In the genomic region with DNA sequence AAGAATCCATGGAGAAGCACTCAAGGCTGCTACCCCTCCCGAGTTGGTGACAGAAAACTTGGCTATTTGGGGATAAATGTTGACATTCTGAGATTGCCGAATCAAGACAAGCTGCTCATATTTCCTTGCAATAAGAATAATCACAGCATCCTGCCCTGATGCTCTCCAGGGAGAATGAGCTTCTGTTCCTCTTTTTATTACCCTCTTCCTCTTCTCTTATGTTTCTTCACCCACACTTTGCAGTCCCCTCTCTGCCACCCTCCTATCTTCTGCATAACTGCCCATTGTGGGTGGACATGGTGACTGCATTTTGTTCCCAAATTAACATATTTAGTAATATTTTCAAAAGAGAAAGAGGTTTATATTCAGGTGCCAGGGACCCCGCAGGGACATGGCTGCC, we compare ENCODE assay signal across 12 cellular contexts. TPM values are rescaled to one million over a fixed set of nuclear protein-coding genes. Genes with fewer than 3 reads are reported as not detected.
A peak's percentile ranks its signal among the peaks of the same experiment; 100 is the strongest.
DNase-seq lines count a peak whose midpoint lies in the region; ATAC-seq and TF ChIP-seq lines count a peak whose summit lies in the region.
"Had no signal": no experiment of that assay in that cellular context is flagged by ENCODE, and none has a peak within 500 bp of the region (broad histone marks: within the 10 kb centered on the region; RNA-seq: fewer than 3 reads in every experiment).

No MANE protein-coding gene starts in this region.

- no peak for TF ChIP-seq CTCF in chondrocyte (IDR thresholded peaks at IDR 0.05)
- no peak for TF ChIP-seq CTCF in neural progenitor cell (IDR thresholded peaks at IDR 0.05)

- no peaks in the 10 kb centered on the region for H3K4me1 Mint-ChIP-seq in chondrocyte (ENCODE audit: low read depth)
- peaks cover 14% of the 10 kb centered on the region for H3K4me1 Mint-ChIP-seq in neural progenitor cell

- no peaks in the 10 kb centered on the region for H3K27me3 ChIP-seq in neural progenitor cell

- H3K4me3 ChIP-seq in neural progenitor cell, result no peak overlapping the region

- H3K36me3 ChIP-seq in neural progenitor cell, result no peaks in the 10 kb centered on the region

- ATAC-seq in GM18519 (IDR thresholded peaks at IDR 0.05; ENCODE audit: low FRiP score, unreplicated experiment) (peak; percentile 38), GM21717 (IDR thresholded peaks at IDR 0.05; ENCODE audit: unreplicated experiment) (peak; percentile 77), HG03432 (IDR thresholded peaks at IDR 0.05; ENCODE audit: unreplicated experiment) (peak; percentile 77)
- ATAC-seq: activated T-cell treated with anti-CD3 and anti-CD28 coated beads, Interleukin-2, amount 50 U/mL, for 72 hours had no signal

- H3K27ac Mint-ChIP-seq in chondrocyte (ENCODE audit: unreplicated experiment) (no peak overlapping the region), neural progenitor cell (no peak overlapping the region)
- H3K27ac Mint-ChIP-seq: activated T-cell treated with anti-CD3 and anti-CD28 coated beads, Interleukin-2, amount 50 U/mL, for 72 hours had no signal

- H4K20me1 ChIP-seq in neural progenitor cell (ENCODE audit: low read depth), result no peaks in the 10 kb centered on the region

- H3K4me1 ChIP-seq in neural progenitor cell, result peaks cover 6% of the 10 kb centered on the region

- H3K4me2 ChIP-seq in neural progenitor cell, result no peak overlapping the region

- H3K27ac ChIP-seq in substantia nigra (ENCODE audit: low read depth, low read length, poor library complexity, severe bottlenecking), result no peak overlapping the region
- no peak overlapping the region for H3K27ac ChIP-seq in neural progenitor cell

- H3K9me3 Mint-ChIP-seq in chondrocyte (ENCODE audit: low read depth) (no peaks in the 10 kb centered on the region), neural progenitor cell (no peaks in the 10 kb centered on the region)
- H3K9me3 Mint-ChIP-seq: activated T-cell treated with anti-CD3 and anti-CD28 coated beads, Interleukin-2, amount 50 U/mL, for 72 hours had no signal

- H2AFZ ChIP-seq in neural progenitor cell (replicated peaks), result no peak overlapping the region

- DNase-seq in germinal center (ENCODE audit: low spot score) (peak; percentile 80), substantia nigra (lab: John Stamatoyannopoulos, UW) (no peak), chondrocyte (ENCODE audit: low spot score) (no peak), GM03348 (ENCODE audit: low spot score) (no peak), neural progenitor cell (ENCODE audit: low spot score) (no peak)
- DNase-seq: activated T-cell treated with anti-CD3 and anti-CD28 coated beads, Interleukin-2, amount 50 U/mL, for 72 hours; DND-41; NCI-H2081 treated with DMSO at 0.1 percent for 48 hours; T-helper 1 cell had no signal

- no peaks in the 10 kb centered on the region for H3K9me3 ChIP-seq in neural progenitor cell (ENCODE audit: low read depth)

- no peaks in the 10 kb centered on the region for H3K36me3 Mint-ChIP-seq in chondrocyte (ENCODE audit: low read depth)
- H3K36me3 Mint-ChIP-seq in neural progenitor cell, result no peaks in the 10 kb centered on the region

- no peak overlapping the region for H3K9ac ChIP-seq in neural progenitor cell

- no peaks in the 10 kb centered on the region for H3F3A ChIP-seq in neural progenitor cell (ENCODE audit: low read depth)

- H3K27me3 Mint-ChIP-seq in chondrocyte (ENCODE audit: low read depth) (peaks cover 11% of the 10 kb centered on the region), neural progenitor cell (ENCODE audit: insufficient read depth, low read depth) (peaks cover 7% of the 10 kb centered on the region)

- no peak overlapping the region for H3K4me3 Mint-ChIP-seq in chondrocyte (ENCODE audit: unreplicated experiment)
- H3K4me3 Mint-ChIP-seq in neural progenitor cell, result no peak overlapping the region
- H3K4me3 Mint-ChIP-seq: activated T-cell treated with anti-CD3 and anti-CD28 coated beads, Interleukin-2, amount 50 U/mL, for 72 hours had no signal

- no peaks in the 10 kb centered on the region for H3K79me2 ChIP-seq in neural progenitor cell (ENCODE audit: low read depth)

RNA-seq across cellular contexts. Expression of a gene that starts 11.9 kb away (rescaled TPM):
- total RNA-seq in chondrocyte (not detected in 3 replicates), neural progenitor cell (ENCODE audit: low replicate concordance) (not detected in 2 replicates)
- total RNA-seq: activated T-cell treated with anti-CD3 and anti-CD28 coated beads, Interleukin-2, amount 50 U/mL, for 72 hours had no signal

RNA-seq across cellular contexts. Expression of a gene that starts 50.4 kb away (rescaled TPM):
- total RNA-seq in chondrocyte, result 7.2 to 9.4 TPM (median 7.6 TPM) in 3 replicates
- total RNA-seq in neural progenitor cell (ENCODE audit: low replicate concordance), result 42.5 and 43.5 TPM in 2 replicates

RNA-seq across cellular contexts. Expression of a gene that starts 50.7 kb away (rescaled TPM):
- total RNA-seq in chondrocyte (20.1 to 21.0 TPM (median 21.0 TPM) in 3 replicates), neural progenitor cell (ENCODE audit: low replicate concordance) (38.2 and 56.8 TPM in 2 replicates)
